ENCODE assay signal across 11 cellular contexts in the genomic region with DNA sequence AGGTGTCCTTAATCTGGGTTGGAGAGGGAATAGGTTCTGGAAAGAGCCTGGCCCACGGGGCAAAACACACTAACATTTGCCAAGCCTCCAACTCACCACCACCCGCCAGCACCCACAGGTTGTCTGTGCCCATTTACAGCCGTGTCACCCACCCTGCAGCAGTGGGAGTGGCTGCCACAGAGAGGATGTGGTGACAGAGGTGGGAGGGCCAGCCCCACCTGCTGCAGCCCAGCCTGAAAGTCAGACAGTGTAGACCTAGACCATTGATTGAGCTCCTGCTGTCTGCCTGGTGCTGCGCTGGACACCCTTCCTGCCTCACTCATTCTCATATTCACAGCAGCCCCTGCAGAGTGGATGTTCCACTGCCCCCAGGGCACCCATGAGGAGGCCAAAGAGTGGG. TPM values are rescaled to one million over a fixed set of nuclear protein-coding genes. Genes with fewer than 3 reads are reported as not detected.
DNase-seq lines count a peak whose midpoint lies in the region; ATAC-seq and TF ChIP-seq lines count a peak whose summit lies in the region.
"Had no signal": no experiment of that assay in that cellular context is flagged by ENCODE, and none has a peak within 500 bp of the region (broad histone marks: within the 10 kb centered on the region; RNA-seq: fewer than 3 reads in every experiment).

No MANE protein-coding gene starts in this region.

- H3K36me3 ChIP-seq in BLaER1 treated with 17β-estradiol and CSF1 and Interleukin-3, amounts not matched to agents 10 nM and 100 nM: peaks cover 34 to 80% (median 53%) of the 10 kb centered on the region in 11 experiments
- H3K36me3 ChIP-seq in SU-DHL-6 (ENCODE audit: low read length): no peaks in the 10 kb centered on the region; the same call in none of the 2 replicates

- H3K27ac Mint-ChIP-seq in activated T-helper 2 cell treated with anti-CD3 and anti-CD28 coated beads, Interferon-gamma antibody, Interleukin-2, Interleukin-4, amounts not matched to agents 10 μg/mL and 5 μg/mL and 100 μg/mL, durations not matched to agents 14 hours and 24 hours and 36 hours: peak overlapping the region; percentile 43
- H3K27ac Mint-ChIP-seq: brain, nephron had no signal

- intact Hi-C loops in activated T-helper 2 cell treated with anti-CD3 and anti-CD28 coated beads, Interferon-gamma antibody, Interleukin-2, Interleukin-4, amounts not matched to agents 10 μg/mL and 5 μg/mL and 100 μg/mL, durations not matched to agents 14 hours and 24 hours and 36 hours (cut with micrococcal nuclease): loop anchor here (5.0 kb wide), 1 partner anchor 39 kb away; no protein-coding TSS in a partner anchor
- intact Hi-C loops in posterior vena cava (cut with DNase I): no loop called here

- H3K9me3 Mint-ChIP-seq in activated T-helper 2 cell treated with anti-CD3 and anti-CD28 coated beads, Interferon-gamma antibody, Interleukin-2, Interleukin-4, amounts not matched to agents 10 μg/mL and 5 μg/mL and 100 μg/mL, durations not matched to agents 14 hours and 24 hours and 36 hours: peaks cover 13% of the 10 kb centered on the region

- no peak overlapping the region for H3K4me3 Mint-ChIP-seq in activated T-helper 2 cell treated with anti-CD3 and anti-CD28 coated beads, Interferon-gamma antibody, Interleukin-2, Interleukin-4, amounts not matched to agents 10 μg/mL and 5 μg/mL and 100 μg/mL, durations not matched to agents 14 hours and 24 hours and 36 hours (ENCODE audit: low read depth)
- H3K4me3 Mint-ChIP-seq: brain, nephron had no signal

- peaks cover 12% of the 10 kb centered on the region; the same call in 1 of the 2 replicates for H3F3A ChIP-seq in SU-DHL-6 (ENCODE audit: insufficient read depth)

- H3K9me2 ChIP-seq in SU-DHL-6 (replicated peaks; ENCODE audit: insufficient read depth, low read length): no peaks in the 10 kb centered on the region

- ATAC-seq in HG03039 (IDR thresholded peaks at IDR 0.05; ENCODE audit: unreplicated experiment): no peak

- H3K9me3 ChIP-seq in BLaER1 treated with 17β-estradiol and CSF1 and Interleukin-3, amounts not matched to agents 10 nM and 100 nM (replicated peaks in 1 of 11): peaks cover 16 to 51% (median 27%) of the 10 kb centered on the region in 11 experiments
- H3K9me3 ChIP-seq in SU-DHL-6 (ENCODE audit: insufficient read depth, low read length): no peaks in the 10 kb centered on the region

- no peaks in the 10 kb centered on the region for H3K79me2 ChIP-seq in SU-DHL-6 (ENCODE audit: insufficient read depth, low read length)

- peaks cover 97% of the 10 kb centered on the region for H3K36me3 Mint-ChIP-seq in activated T-helper 2 cell treated with anti-CD3 and anti-CD28 coated beads, Interferon-gamma antibody, Interleukin-2, Interleukin-4, amounts not matched to agents 10 μg/mL and 5 μg/mL and 100 μg/mL, durations not matched to agents 14 hours and 24 hours and 36 hours (ENCODE audit: low read depth)
- H3K36me3 Mint-ChIP-seq: brain had no signal

- DNase-seq in activated T-helper 2 cell treated with anti-CD3 and anti-CD28 coated beads, Interferon-gamma antibody, Interleukin-2, Interleukin-4, amounts not matched to agents 10 μg/mL and 5 μg/mL and 100 μg/mL, durations not matched to agents 14 hours and 24 hours and 36 hours (ENCODE audit: low spot score): peak; percentile 61
- DNase-seq in posterior vena cava (ENCODE audit: low spot score): peak; percentile 70
- no peak for DNase-seq in NCI-H187 treated with DMSO at 0.1 percent for 48 hours (lab: John Stamatoyannopoulos, UW)
- DNase-seq in NCI-H2171 treated with DMSO at 0.1 percent for 48 hours (lab: John Stamatoyannopoulos, UW): no peak
- no peak for DNase-seq in G401 (ENCODE audit: low spot score)
- DNase-seq: KG1 had no signal

- H3K4me2 ChIP-seq in BLaER1 treated with 17β-estradiol and CSF1 and Interleukin-3, amounts not matched to agents 10 nM and 100 nM: peak overlapping the region in 7 of 11 experiments; percentile 1 to 51 (median 43); a peak in 9 of 22 replicates
- H3K4me2 ChIP-seq in SU-DHL-6 (ENCODE audit: low read depth, low read length, poor library complexity, severe bottlenecking): no peak overlapping the region

- no peak for TF ChIP-seq CTCF in SU-DHL-6 (IDR thresholded peaks at IDR 0.05; ENCODE audit: insufficient read depth, low read length, poor library complexity, severe bottlenecking)

- in situ Hi-C loops in G401 (cut with HindIII; ENCODE audit: low sequenced_read_pairs): no loop called here

- H3K4me3 ChIP-seq in BLaER1 treated with 17β-estradiol and CSF1 and Interleukin-3, amounts not matched to agents 10 nM and 100 nM: no peak overlapping the region
- no peak overlapping the region for H3K4me3 ChIP-seq in SU-DHL-6 (ENCODE audit: insufficient read depth, low read length, poor library complexity, severe bottlenecking)

- peaks cover 0 to 28% (median 0%) of the 10 kb centered on the region in 11 experiments; a peak in 2 of 22 replicates for H3K27me3 ChIP-seq in BLaER1 treated with 17β-estradiol and CSF1 and Interleukin-3, amounts not matched to agents 10 nM and 100 nM
- no peaks in the 10 kb centered on the region for H3K27me3 ChIP-seq in SU-DHL-6 (ENCODE audit: low read length)

- H3K27ac ChIP-seq in BLaER1 treated with 17β-estradiol and CSF1 and Interleukin-3, amounts not matched to agents 10 nM and 100 nM: peak overlapping the region in 1 of 11 experiments; percentile 31; a peak in 1 of 22 replicates
- H3K27ac ChIP-seq in SU-DHL-6 (ENCODE audit: low read depth, low read length): 0 out of 2 replicates have a peak overlapping the region, but pooled peaks have one; percentile 3

- peak overlapping the region in 1 of 11 experiments; percentile 33; a peak in 1 of 22 replicates for H3K9ac ChIP-seq in BLaER1 treated with 17β-estradiol and CSF1 and Interleukin-3, amounts not matched to agents 10 nM and 100 nM
- H3K9ac ChIP-seq in SU-DHL-6 (ENCODE audit: low read length): no peak overlapping the region

- H3K27me3 Mint-ChIP-seq in activated T-helper 2 cell treated with anti-CD3 and anti-CD28 coated beads, Interferon-gamma antibody, Interleukin-2, Interleukin-4, amounts not matched to agents 10 μg/mL and 5 μg/mL and 100 μg/mL, durations not matched to agents 14 hours and 24 hours and 36 hours (ENCODE audit: low read depth): no peaks in the 10 kb centered on the region

- peaks cover 0 to 59% (median 0%) of the 10 kb centered on the region in 11 experiments; a peak in 7 of 22 replicates for H4K20me1 ChIP-seq in BLaER1 treated with 17β-estradiol and CSF1 and Interleukin-3, amounts not matched to agents 10 nM and 100 nM
- H4K20me1 ChIP-seq in SU-DHL-6 (ENCODE audit: low read depth, low read length): no peaks in the 10 kb centered on the region

- H3K4me1 Mint-ChIP-seq in activated T-helper 2 cell treated with anti-CD3 and anti-CD28 coated beads, Interferon-gamma antibody, Interleukin-2, Interleukin-4, amounts not matched to agents 10 μg/mL and 5 μg/mL and 100 μg/mL, durations not matched to agents 14 hours and 24 hours and 36 hours (ENCODE audit: low read depth): peaks cover 38% of the 10 kb centered on the region
- H3K4me1 Mint-ChIP-seq: brain had no signal

- peaks cover 32 to 48% (median 43%) of the 10 kb centered on the region in 10 experiments for H3K4me1 ChIP-seq in BLaER1 treated with 17β-estradiol and CSF1 and Interleukin-3, amounts not matched to agents 10 nM and 100 nM

- no peak overlapping the region for H2AFZ ChIP-seq in SU-DHL-6 (ENCODE audit: low read depth, low read length, severe bottlenecking)

RNA-seq across cellular contexts. Expression of a gene that starts 44.7 kb away (rescaled TPM):
- 84.2 and 84.5 TPM in 2 replicates for total RNA-seq in activated T-helper 2 cell treated with anti-CD3 and anti-CD28 coated beads, Interferon-gamma antibody, Interleukin-2, Interleukin-4, amounts not matched to agents 10 μg/mL and 5 μg/mL and 100 μg/mL, durations not matched to agents 14 hours and 24 hours and 36 hours
- total RNA-seq in posterior vena cava: under 1 TPM; 0.24 to 0.56 TPM
- 0.18 TPM in 1 of 2 replicates, not detected in the other for total RNA-seq in G401 (2014; rRNA removed; shearing (Covaris generic))

Comparison
In these comparisons a context has a peak if more than half of its experiments do, and no peak if none do; other contexts are left out.
1. DNase-seq: peak in activated T-helper 2 cell treated with anti-CD3 and anti-CD28 coated beads, Interferon-gamma antibody, Interleukin-2, Interleukin-4, amounts not matched to agents 10 μg/mL and 5 μg/mL and 100 μg/mL, durations not matched to agents 14 hours and 24 hours and 36 hours (single experiment) and posterior vena cava (single experiment); none in NCI-H187 treated with DMSO at 0.1 percent for 48 hours (single experiment), NCI-H2171 treated with DMSO at 0.1 percent for 48 hours (single experiment) and G401 (single experiment).
2. RNA of a gene that starts 44.7 kb away (total RNA-seq): 84.2 to 84.5 TPM in activated T-helper 2 cell treated with anti-CD3 and anti-CD28 coated beads, Interferon-gamma antibody, Interleukin-2, Interleukin-4, amounts not matched to agents 10 μg/mL and 5 μg/mL and 100 μg/mL, durations not matched to agents 14 hours and 24 hours and 36 hours; 0.24 to 0.56 TPM in posterior vena cava and 0.18 TPM in G401; every median in the first group is over 10 times any median in the second.